In the genomic region with DNA sequence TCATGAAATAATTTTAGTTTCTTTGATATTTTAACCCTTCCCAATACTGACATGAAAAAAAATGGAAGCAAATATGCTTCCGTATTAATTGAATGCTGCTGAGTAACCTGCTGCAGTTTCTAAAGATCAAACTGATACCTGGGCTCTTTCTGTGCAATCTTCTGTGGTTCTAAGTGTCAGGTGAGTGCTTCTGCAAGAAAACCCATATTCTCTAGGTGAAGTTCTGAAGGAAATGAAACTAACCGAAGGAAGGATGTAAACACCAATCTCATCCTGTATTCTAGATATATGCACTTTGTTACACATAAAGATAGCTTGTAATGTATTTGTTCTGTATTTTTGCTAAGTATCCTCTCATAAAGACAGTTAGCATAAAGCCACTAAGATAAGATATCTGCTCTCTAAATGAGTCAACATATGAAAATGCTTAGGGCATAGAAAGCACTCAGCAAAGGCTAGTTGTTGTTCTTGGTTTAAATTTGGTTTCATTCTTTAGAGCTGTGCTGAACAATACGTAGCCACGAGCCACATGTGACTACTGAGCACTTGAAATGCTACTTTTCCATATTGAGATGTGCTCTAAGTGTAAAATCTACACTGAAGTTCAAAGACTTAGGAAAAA, we compare ENCODE assay signal across 8 cellular contexts. TPM values are rescaled to one million over a fixed set of nuclear protein-coding genes. Genes with fewer than 3 reads are reported as not detected.
DNase-seq lines count a peak whose midpoint lies in the region; ATAC-seq and TF ChIP-seq lines count a peak whose summit lies in the region.

No MANE protein-coding gene starts in this region.

- H3K27me3 ChIP-seq in effector memory CD4-positive, alpha-beta T cell (replicated peaks; ENCODE audit: control insufficient read depth, insufficient read depth, low read length, poor library complexity, severe bottlenecking) = no peaks in the 10 kb centered on the region

- peak; percentile 94 for ATAC-seq in GM21367 (IDR thresholded peaks at IDR 0.05; ENCODE audit: unreplicated experiment)
- peak; percentile 93 for ATAC-seq in HG03457 (IDR thresholded peaks at IDR 0.05; ENCODE audit: unreplicated experiment)

- H3K9me3 ChIP-seq in effector memory CD4-positive, alpha-beta T cell (ENCODE audit: control insufficient read depth, low read length) = no peaks in the 10 kb centered on the region

- peak; percentile 14 for DNase-seq in GM10248 (ENCODE audit: extremely low spot score)
- no peak for DNase-seq in effector memory CD4-positive, alpha-beta T cell
- no peak for DNase-seq in 8988T
- no peak for DNase-seq in stimulated activated CD4-positive, alpha-beta T cell treated with anti-CD3 and anti-CD28 coated beads, Interleukin-4, amount 100 ng/mL, for 1 hour
- no peak for DNase-seq in effector CD8-positive, alpha-beta T cell (lab: John Stamatoyannopoulos, UW)
- no peak for DNase-seq in G401 (ENCODE audit: low spot score)

- H3K27ac ChIP-seq in effector memory CD4-positive, alpha-beta T cell (ENCODE audit: insufficient read depth, low read length, poor library complexity, severe bottlenecking) = peak overlapping the region; percentile 4

- in situ Hi-C loops in G401 (cut with HindIII; ENCODE audit: low sequenced_read_pairs) = no loop called here

- CTCF ChIA-PET in GM10248 (lab: Yijun Ruan, JAX) = interaction anchor here (1.0 kb wide), 1 partner anchor 54 kb away, joined by 3 read pairs; no protein-coding TSS in a partner anchor

- POLR2A ChIA-PET in GM10248 (lab: Yijun Ruan, JAX) = no interaction called here

- no peak for TF ChIP-seq CTCF in GM10248 (IDR thresholded peaks at IDR 0.05; ENCODE audit: control extremely low read depth, extremely low read depth, low read depth, missing control alignments)

- peak overlapping the region; percentile 30 for H3K4me3 ChIP-seq in effector memory CD4-positive, alpha-beta T cell (ENCODE audit: insufficient read depth, low read depth, low read length, poor library complexity, severe bottlenecking)

- H3K36me3 ChIP-seq in effector memory CD4-positive, alpha-beta T cell (ENCODE audit: control insufficient read depth, insufficient read depth, low read length) = no peaks in the 10 kb centered on the region

- peaks cover 4% of the 10 kb centered on the region for H3K4me1 ChIP-seq in effector memory CD4-positive, alpha-beta T cell (ENCODE audit: control insufficient read depth, insufficient read depth, low read length, poor library complexity, severe bottlenecking)

RNA-seq across cellular contexts. Expression of gene ITGA2, which starts 52.0 kb away (rescaled TPM):
- not detected in 2 replicates for total RNA-seq in G401 (2014; rRNA removed; shearing (Covaris generic))
